In the genomic region with DNA sequence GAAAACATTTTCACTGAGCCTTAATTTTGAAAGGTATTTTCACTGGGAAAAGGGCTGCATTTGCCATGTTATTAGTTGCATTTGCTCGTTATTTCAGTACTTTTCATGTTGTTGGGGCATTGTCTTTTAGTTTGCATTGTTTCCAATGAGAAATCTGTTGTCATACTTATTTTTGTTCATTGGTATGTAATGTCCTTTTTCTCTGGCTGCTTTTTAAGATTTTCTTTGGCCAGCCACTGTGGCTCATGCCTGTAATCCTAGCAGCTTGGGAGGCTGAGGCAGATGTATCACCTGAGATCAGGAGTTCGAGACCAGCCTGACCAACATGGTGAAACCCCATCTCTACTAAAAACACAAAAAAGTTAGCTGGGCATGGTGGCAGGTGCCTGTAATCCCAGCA, we compare ENCODE assay signal across 8 cellular contexts.
"Had no signal": no experiment of that assay in that cellular context is flagged by ENCODE, and none has a peak within 500 bp of the region (broad histone marks: within the 10 kb centered on the region; RNA-seq: fewer than 3 reads in every experiment).

No MANE protein-coding gene starts in this region.

- FAIRE-seq: G401.6, GM12878, GM12891, GM12892, GM18507, GM19239 had no signal

- DNase-seq: GDM1, GF-D8 had no signal

- H3K4me3 ChIP-seq: GM12878 had no signal

- ATAC-seq: GM12878 had no signal
